Comparison of ENCODE assay signal across 31 cellular contexts in genomic region chr12:9098115-9098452, GRCh38. TPM values are rescaled to one million over a fixed set of nuclear protein-coding genes. Genes with fewer than 3 reads are reported as not detected.
"Had no signal": no experiment of that assay in that cellular context is flagged by ENCODE, and none has a peak within 500 bp of the region (broad histone marks: within the 10 kb centered on the region; RNA-seq: fewer than 3 reads in every experiment).

No MANE protein-coding gene starts in this region.

- H3K27ac ChIP-seq: ascending aorta, cardiac muscle cell, VCaP had no signal

- DNase-seq: activated B cell treated with CpG ODN at 0.5 μM for 24 hours; activated CD4-positive, alpha-beta memory T cell treated with anti-CD3 and anti-CD28 coated beads for 36 hours; activated CD4-positive, alpha-beta T cell treated with anti-CD3 and anti-CD28 coated beads for 4 hours; activated CD4-positive, alpha-beta T cell treated with anti-CD3 and anti-CD28 coated beads, Interleukin-2, amount 10 ng/mL, durations not matched to agents 24 days and 14 days; activated CD4-positive, alpha-beta T cell treated with anti-CD3 and anti-CD28 coated beads, Interleukin-2, amount 50 U/mL, for 1 hour; activated CD4-positive, alpha-beta T cell treated with anti-CD3 and anti-CD28 coated beads, Interleukin-2, amount 50 U/mL, for 4 hours; activated CD4-positive, CD25-positive, alpha-beta regulatory T cell treated with anti-CD3 and anti-CD28 coated beads, Interleukin-2, amount 50 U/mL, for 72 hours; activated CD8-positive, alpha-beta memory T cell treated with anti-CD3 and anti-CD28 coated beads, Interleukin-2, amount 50 U/mL, for 4 hours; activated CD8-positive, alpha-beta T cell treated with anti-CD3 and anti-CD28 coated beads for 36 hours; activated effector memory CD4-positive, alpha-beta T cell treated with anti-CD3 and anti-CD28 coated beads, Interleukin-2, amount 50 U/mL, for 16 hours; activated naive CD4-positive, alpha-beta T cell treated with anti-CD3 and anti-CD28 coated beads, Interleukin-2, amount 10 ng/mL, durations not matched to agents 7 days and 5 days; activated naive CD4-positive, alpha-beta T cell treated with Interleukin-2 at 50 U/mL for 16 hours; activated naive CD8-positive, alpha-beta T cell treated with anti-CD3 and anti-CD28 coated beads, Interleukin-2, amount 10 ng/mL, durations not matched to agents 7 days and 5 days; activated naive CD8-positive, alpha-beta T cell treated with anti-CD3 and anti-CD28 coated beads, Interleukin-2, amount 50 U/mL, for 24 hours; activated T-cell treated with anti-CD3 and anti-CD28 coated beads for 4 hours; activated T-cell treated with anti-CD3 and anti-CD28 coated beads, Interleukin-2, amount 50 U/mL, for 1 hour; activated T-cell treated with anti-CD3 and anti-CD28 coated beads, Interleukin-2, amount 50 U/mL, for 4 hours; activated T-cell treated with anti-CD3 and anti-CD28 coated beads, Interleukin-2, amount 50 U/mL, for 72 hours; amygdala; anterior cingulate cortex; caudate nucleus; cerebellar nuclear complex; T-helper 1 cell; T-helper 2 cell; T-helper 9 cell had no signal

- H3K4me1 ChIP-seq: ascending aorta had no signal

- H3K27me3 ChIP-seq: ascending aorta, cardiac muscle cell had no signal

- H3K4me3 ChIP-seq: ascending aorta, cardiac muscle cell had no signal

- ATAC-seq: activated CD8-positive, alpha-beta T cell treated with anti-CD3 and anti-CD28 coated beads for 36 hours; activated naive CD8-positive, alpha-beta T cell treated with anti-CD3 and anti-CD28 coated beads, Interleukin-2, amount 50 U/mL, for 24 hours; activated T-cell treated with anti-CD3 and anti-CD28 coated beads, Interleukin-2, amount 50 U/mL, for 4 hours; activated T-cell treated with anti-CD3 and anti-CD28 coated beads, Interleukin-2, amount 50 U/mL, for 72 hours; activated T-helper 17 cell treated with anti-CD3 and anti-CD28 coated beads, Interleukin-2, amount 50 U/mL, for 72 hours had no signal

- H3K9me3 ChIP-seq: ascending aorta had no signal

RNA-seq across cellular contexts. Expression of gene A2M, which starts 17.6 kb away (rescaled TPM):
- total RNA-seq: activated B cell treated with CpG ODN at 0.5 μM for 24 hours; activated CD4-positive, alpha-beta memory T cell treated with anti-CD3 and anti-CD28 coated beads for 36 hours; activated CD4-positive, alpha-beta T cell treated with anti-CD3 and anti-CD28 coated beads, Interleukin-2, amount 10 ng/mL, durations not matched to agents 24 days and 14 days; activated CD8-positive, alpha-beta memory T cell treated with anti-CD3 and anti-CD28 coated beads for 36 hours; activated CD8-positive, alpha-beta T cell treated with anti-CD3 and anti-CD28 coated beads for 36 hours; activated T-helper 1 cell treated with anti-CD3 and anti-CD28 coated beads, Interleukin-12 subunit alpha, Interleukin-12 subunit beta, Interleukin-2, Interleukin-4 antibody, amounts not matched to agents 30 ng/mL and 10 ng/mL and 1 ng/mL, durations not matched to agents 14 hours and 24 hours and 36 hours had no signal
